ENCODE assay signal across 20 cellular contexts in the genomic region with DNA sequence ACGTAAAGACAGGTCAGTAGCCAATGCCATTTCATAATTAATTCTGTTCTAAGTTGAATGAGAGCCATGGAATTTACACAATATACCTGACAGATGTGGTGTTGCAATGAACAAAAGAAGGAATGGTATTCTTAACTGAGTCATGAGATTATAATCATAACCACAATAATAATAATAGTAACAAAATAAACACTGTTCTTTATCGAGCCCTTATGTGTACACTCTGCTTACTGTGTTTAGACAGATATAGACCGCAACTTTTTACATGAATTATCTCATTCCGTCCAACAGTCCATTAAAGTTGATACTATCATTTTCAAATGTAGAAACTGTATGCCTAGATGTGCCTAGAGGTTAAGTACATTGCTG. TPM values are rescaled to one million over a fixed set of nuclear protein-coding genes. Genes with fewer than 3 reads are reported as not detected.
DNase-seq lines count a peak whose midpoint lies in the region; ATAC-seq, FAIRE-seq and TF ChIP-seq lines count a peak whose summit lies in the region.
"Had no signal": no experiment of that assay in that cellular context is flagged by ENCODE, and none has a peak within 500 bp of the region (broad histone marks: within the 10 kb centered on the region; RNA-seq: fewer than 3 reads in every experiment).

No MANE protein-coding gene starts in this region.

- no peaks in the 10 kb centered on the region for H3F3A ChIP-seq in PC-3 (ENCODE audit: low read length, unreplicated experiment)

- in situ Hi-C loops in GM13977 (cut with MboI; ENCODE audit: low pct_unique_long_range_greater_than_20kb, low sequenced_read_pairs, unreplicated experiment), result no loop called here

- 100% methylated on average over 2 of the region's 4 CpGs for WGBS in mesenchymal stem cell

- H3K36me3 ChIP-seq in PC-3 (ENCODE audit: low read depth, low read length), result no peaks in the 10 kb centered on the region
- H3K36me3 ChIP-seq in endothelial cell of umbilical vein (ENCODE audit: control insufficient read depth in 2 of 2, extremely low read depth in 1 of 2, insufficient read depth in 2 of 2, low read length in 2 of 2), result no peaks in the 10 kb centered on the region
- peaks cover 3 to 51% of the 10 kb centered on the region in 2 experiments for H3K36me3 ChIP-seq in mesenchymal stem cell (ENCODE audit: control insufficient read depth in 1 of 2, insufficient read depth in 2 of 2, low read depth in 1 of 2, low read length in 2 of 2)
- no peaks in the 10 kb centered on the region; the same call in 1 of the 2 replicates for H3K36me3 ChIP-seq in WERI-Rb-1

- H2BK12ac ChIP-seq in mesenchymal stem cell (ENCODE audit: low read length in 2 of 2), result no peak overlapping the region

- H2BK15ac ChIP-seq in mesenchymal stem cell (ENCODE audit: low read depth, poor library complexity, severe bottlenecking), result no peak overlapping the region

- H2BK5ac ChIP-seq in mesenchymal stem cell (ENCODE audit: low read depth, low read length, poor library complexity, severe bottlenecking), result no peak overlapping the region

- H2AK5ac ChIP-seq in mesenchymal stem cell (ENCODE audit: low read length, severe bottlenecking), result no peak overlapping the region

- H3K4me3 ChIP-seq in AG09309 (ENCODE audit: control insufficient read depth, low read depth, low read length) (no peak overlapping the region), PC-3 (ENCODE audit: low read length) (no peak overlapping the region), endothelial cell of umbilical vein (replicated peaks in 1 of 3; ENCODE audit: insufficient read depth in 1 of 3, low read depth in 1 of 3, low read length in 3 of 3) (no peak overlapping the region), mesenchymal stem cell (ENCODE audit: insufficient read depth in 1 of 2, low read depth in 1 of 2, low read length in 2 of 2) (no peak overlapping the region), WERI-Rb-1 (ENCODE audit: low read depth, low read length) (no peak overlapping the region)
- H3K4me3 ChIP-seq: GM12878, lung had no signal

- POLR2A ChIA-PET in PC-3 (lab: Charles Lee; ENCODE audit: unreplicated experiment) (no interaction called here), endothelial cell of umbilical vein (lab: Charles Lee) (no interaction called here)

- no peak overlapping the region for H3K18ac ChIP-seq in mesenchymal stem cell (ENCODE audit: low read depth in 1 of 2, low read length in 2 of 2)

- H3K27ac ChIP-seq in PC-3 (ENCODE audit: low read length), result peak overlapping the region; percentile 54
- H3K27ac ChIP-seq in endothelial cell of umbilical vein (ENCODE audit: insufficient read depth, low read depth, low read length), result peak overlapping the region; percentile 7
- H3K27ac ChIP-seq in mesenchymal stem cell (ENCODE audit: low read length, poor library complexity, severe bottlenecking), result no peak overlapping the region
- no peak overlapping the region for H3K27ac ChIP-seq in WERI-Rb-1

- peak; percentile 12 for FAIRE-seq in endothelial cell of umbilical vein (lab: Jason Lieb, UNC)
- FAIRE-seq: GM12878 had no signal

- no peak overlapping the region for H2AFZ ChIP-seq in PC-3 (ENCODE audit: low read length)
- H2AFZ ChIP-seq in endothelial cell of umbilical vein (ENCODE audit: low read depth, low read length), result no peak overlapping the region
- no peak overlapping the region for H2AFZ ChIP-seq in mesenchymal stem cell (ENCODE audit: low read depth, low read length)

- no peak overlapping the region for H3K4ac ChIP-seq in mesenchymal stem cell (ENCODE audit: low read depth in 1 of 2, low read length in 2 of 2)

- H4K8ac ChIP-seq in mesenchymal stem cell (ENCODE audit: low read length), result no peak overlapping the region

- BruUV-seq in PC-3 (replicated peaks; lab: Mats Ljungman, UMichigan), result no TSS peak
- no TSS peak for BruUV-seq in endothelial cell of umbilical vein (replicated peaks; lab: Mats Ljungman, UMichigan)

- H4K91ac ChIP-seq in mesenchymal stem cell (ENCODE audit: low read length), result no peak overlapping the region

- H3K4me1 ChIP-seq in PC-3 (ENCODE audit: insufficient read depth, low read length) (peaks cover 43% of the 10 kb centered on the region), endothelial cell of umbilical vein (ENCODE audit: control insufficient read depth, extremely low read depth, insufficient read depth, low read length) (peaks cover 10% of the 10 kb centered on the region), mesenchymal stem cell (ENCODE audit: control insufficient read depth, insufficient read depth, low read depth, low read length) (no peaks in the 10 kb centered on the region)

- H3K9me2 ChIP-seq in PC-3 (replicated peaks; ENCODE audit: low read length), result no peaks in the 10 kb centered on the region

- H3K9me1 ChIP-seq in endothelial cell of umbilical vein (replicated peaks; ENCODE audit: control insufficient read depth, extremely low read depth, insufficient read depth, low read length), result no peaks in the 10 kb centered on the region

- H3K79me2 ChIP-seq in PC-3 (ENCODE audit: low read length) (peaks cover 48% of the 10 kb centered on the region), endothelial cell of umbilical vein (ENCODE audit: control insufficient read depth, insufficient read depth, low read length) (peaks cover 76% of the 10 kb centered on the region)

- H3K9me3 ChIP-seq in PC-3 (ENCODE audit: low read length) (no peaks in the 10 kb centered on the region), endothelial cell of umbilical vein (replicated peaks; ENCODE audit: control insufficient read depth, insufficient read depth, low read length) (no peaks in the 10 kb centered on the region), mesenchymal stem cell (ENCODE audit: control insufficient read depth, low read length) (no peaks in the 10 kb centered on the region), WERI-Rb-1 (ENCODE audit: severe bottlenecking) (no peaks in the 10 kb centered on the region)

- intact Hi-C loops in PC-3 (cut with micrococcal nuclease) (no loop called here), endothelial cell of umbilical vein (cut with micrococcal nuclease) (no loop called here)

- dilution Hi-C loops in endothelial cell of umbilical vein (cut with MboI; ENCODE audit: extremely low pct_ligation_motif_present, low sequenced_read_pairs), result no loop called here

- no peak for TF ChIP-seq CTCF in AG09309 (IDR thresholded peaks at IDR 0.05; ENCODE audit: control insufficient read depth, insufficient read depth, low read depth, low read length, missing control alignments)
- no peak for TF ChIP-seq CTCF in PC-3 (conservative IDR thresholded peaks at IDR 0.05; ENCODE audit: low read depth, low read length)
- TF ChIP-seq CTCF in endothelial cell of umbilical vein (IDR thresholded peaks at IDR 0.05; ENCODE audit: extremely low read depth in 1 of 2, insufficient read depth in 1 of 2, low read depth in 1 of 2, low read length in 2 of 2), result no peak
- TF ChIP-seq CTCF in WERI-Rb-1 (IDR thresholded peaks at IDR 0.05; ENCODE audit: low read depth, low read length), result no peak
- TF ChIP-seq CTCF in GM13977 (IDR thresholded peaks at IDR 0.05; ENCODE audit: extremely low read depth, insufficient read depth, missing control alignments), result no peak

- peak; percentile 41 for DNase-seq in AG09309 (ENCODE audit: low read depth)
- DNase-seq in PC-3, result peak; percentile 64
- DNase-seq in endothelial cell of umbilical vein (ENCODE audit: low read depth, low spot score), result no peak
- peak; percentile 34 for DNase-seq in mesenchymal stem cell
- DNase-seq in WERI-Rb-1, result no peak
- DNase-seq in LoVo (ENCODE audit: low spot score), result no peak
- DNase-seq in GM13977 (ENCODE audit: low spot score), result no peak
- DNase-seq: activated naive CD4-positive, alpha-beta T cell treated with Interleukin-2 at 50 U/mL for 16 hours; GOT3; NCI-H1694; nephron progenitor cell; SHP77 treated with DMSO at 0.1 percent for 48 hours; stimulated activated naive CD8-positive, alpha-beta T cell treated with anti-CD3 and anti-CD28 coated beads, Interleukin-15, amount 100 ng/mL, for 72 hours; T-helper 2 cell had no signal

- H3K27me3 ChIP-seq in PC-3 (ENCODE audit: low read length) (no peaks in the 10 kb centered on the region), endothelial cell of umbilical vein (ENCODE audit: control insufficient read depth in 2 of 2, insufficient read depth in 2 of 2, low read length in 2 of 2) (no peaks in the 10 kb centered on the region), mesenchymal stem cell (ENCODE audit: control insufficient read depth in 1 of 2, insufficient read depth in 1 of 2, low read length in 2 of 2) (no peaks in the 10 kb centered on the region), WERI-Rb-1 (ENCODE audit: insufficient read depth, low read depth, severe bottlenecking) (no peaks in the 10 kb centered on the region)

- H3K23ac ChIP-seq in mesenchymal stem cell (ENCODE audit: low read length in 2 of 2), result no peak overlapping the region

- no peak for TF ChIP-seq POLR2A in endothelial cell of umbilical vein (IDR thresholded peaks at IDR 0.05; ENCODE audit: low read depth, low read length)

- CTCF ChIA-PET in PC-3 (lab: Charles Lee), result no interaction called here
- CTCF ChIA-PET in endothelial cell of umbilical vein (lab: Charles Lee), result interaction anchor here (1.0 kb wide), 1 partner anchor 20 kb away, joined by 4 read pairs; no protein-coding TSS in a partner anchor

- H3K79me1 ChIP-seq in mesenchymal stem cell (replicated peaks; ENCODE audit: low read length, poor library complexity, severe bottlenecking), result peaks cover 31% of the 10 kb centered on the region

- peaks cover 22% of the 10 kb centered on the region for H4K20me1 ChIP-seq in PC-3 (ENCODE audit: low read length)
- H4K20me1 ChIP-seq in endothelial cell of umbilical vein (replicated peaks; ENCODE audit: control insufficient read depth, extremely low read depth, insufficient read depth, low read length), result peaks cover 5% of the 10 kb centered on the region

- no peak overlapping the region for H2BK120ac ChIP-seq in mesenchymal stem cell (ENCODE audit: low read depth, low read length)

- ATAC-seq in PC-3 (peak; percentile 81), GM19351 (IDR thresholded peaks at IDR 0.05; ENCODE audit: unreplicated experiment) (no peak)
- ATAC-seq: GM12878; stimulated activated naive CD8-positive, alpha-beta T cell treated with anti-CD3 and anti-CD28 coated beads, Interleukin-15, amount 100 ng/mL, for 72 hours had no signal

- H3K14ac ChIP-seq in mesenchymal stem cell (ENCODE audit: low read length in 2 of 2), result no peak overlapping the region

- no peak overlapping the region for H3K4me2 ChIP-seq in PC-3 (ENCODE audit: low read length)
- no peak overlapping the region for H3K4me2 ChIP-seq in endothelial cell of umbilical vein (ENCODE audit: insufficient read depth, low read length)
- no peak overlapping the region for H3K4me2 ChIP-seq in mesenchymal stem cell (ENCODE audit: low read length, poor library complexity, severe bottlenecking)

- no peak overlapping the region for H3K9ac ChIP-seq in PC-3 (ENCODE audit: low read length)
- H3K9ac ChIP-seq in endothelial cell of umbilical vein (replicated peaks; ENCODE audit: extremely low read depth, insufficient read depth, low read length), result no peak overlapping the region
- H3K9ac ChIP-seq in mesenchymal stem cell (ENCODE audit: low read length), result no peak overlapping the region

RNA-seq across cellular contexts. Expression of a gene that starts 28.2 kb away (rescaled TPM):
- total RNA-seq in PC-3 (2014; rRNA removed) (not detected in 2 replicates), endothelial cell of umbilical vein (not detected in 2 replicates)
- polyA plus RNA-seq in endothelial cell of umbilical vein, result not detected in 2 replicates
- not detected in 2 replicates for polyA plus RNA-seq in endothelial cell of umbilical vein (2011; cell fraction: cytosol; rRNA removed)
- not detected in 2 replicates for polyA plus RNA-seq in endothelial cell of umbilical vein (2011; cell fraction: nucleus; rRNA removed)
- polyA plus RNA-seq in endothelial cell of umbilical vein (2012), result not detected in 2 replicates
- polyA minus RNA-seq in endothelial cell of umbilical vein, result not detected in 2 replicates
- polyA minus RNA-seq in endothelial cell of umbilical vein (2011; cell fraction: cytosol; rRNA and poly(A)+ RNA removed), result not detected
- not detected in 2 replicates for polyA minus RNA-seq in endothelial cell of umbilical vein (2011; cell fraction: nucleus; rRNA and poly(A)+ RNA removed)
- polyA plus RNA-seq in mesenchymal stem cell (2013, experiment 1 of 2), result 0.88 TPM
- 0.63 TPM for polyA plus RNA-seq in mesenchymal stem cell (2013, experiment 2 of 2)
- total RNA-seq: glomerular endothelial cell, lung, NCI-H460, urinary bladder had no signal
- polyA plus RNA-seq: lung, urinary bladder had no signal

Comparison
In these comparisons a context has a peak if more than half of its experiments do, and no peak if none do; other contexts are left out.
1. DNase-seq: peak in AG09309 (single experiment), PC-3 (single experiment) and mesenchymal stem cell (single experiment); none in endothelial cell of umbilical vein (single experiment), WERI-Rb-1 (single experiment), LoVo (single experiment) and GM13977 (single experiment).
2. H3K27ac ChIP-seq: peak in PC-3 (single experiment) and endothelial cell of umbilical vein (single experiment); none in mesenchymal stem cell (single experiment) and WERI-Rb-1 (single experiment).